ENCODE assay signal across 24 cellular contexts in the genomic region with DNA sequence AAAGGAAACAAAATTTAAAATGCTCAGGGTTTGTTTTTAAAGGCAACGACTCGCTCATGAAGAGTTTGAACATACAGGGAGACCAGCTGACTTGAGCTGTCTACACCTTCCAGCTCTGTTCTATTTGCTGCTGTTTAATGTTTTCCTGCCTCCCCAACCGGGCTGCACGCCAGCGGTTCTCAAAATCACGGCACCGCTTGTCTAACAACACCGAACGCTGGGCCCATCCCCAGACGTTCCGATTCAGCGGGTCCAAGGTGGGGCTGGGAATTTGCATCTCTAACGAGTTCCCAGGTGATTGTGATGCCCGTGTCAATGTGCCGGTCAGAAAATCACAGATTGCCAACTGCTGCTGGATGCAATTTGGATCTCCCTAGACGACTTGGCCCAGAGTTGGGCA. TPM values are rescaled to one million over a fixed set of nuclear protein-coding genes. Genes with fewer than 3 reads are reported as not detected.
DNase-seq lines count a peak whose midpoint lies in the region; ATAC-seq and TF ChIP-seq lines count a peak whose summit lies in the region.
"Had no signal": no experiment of that assay in that cellular context is flagged by ENCODE, and none has a peak within 500 bp of the region (broad histone marks: within the 10 kb centered on the region; RNA-seq: fewer than 3 reads in every experiment).

No MANE protein-coding gene starts in this region.

- WGBS in lung, 2 donors, result 80 to 84% methylated on average over 16 of the region's 16 CpGs
- WGBS in suprapubic skin, result 66% methylated on average over 16 of the region's 16 CpGs

- no peak overlapping the region for H3K4me3 Mint-ChIP-seq in WTC11
- H3K4me3 Mint-ChIP-seq: activated CD4-positive, alpha-beta memory T cell treated with anti-CD3 and anti-CD28 coated beads, Interleukin-2, amount 10 ng/mL, durations not matched to agents 7 days and 5 days; activated T-cell treated with anti-CD3 and anti-CD28 coated beads, Interleukin-2, amount 50 U/mL, for 24 hours; dendritic cell treated with granulocyte-macrophage colony-stimulating factor and Interleukin-4, amounts not matched to agents 40 ng/mL and 50 ng/mL, for 4 days; GM23338; T-cell had no signal

- H3K79me2 ChIP-seq in fibroblast of lung (ENCODE audit: control insufficient read depth, insufficient read depth, low read length), result no peaks in the 10 kb centered on the region

- peaks cover 54% of the 10 kb centered on the region for H3K4me1 Mint-ChIP-seq in WTC11
- H3K4me1 Mint-ChIP-seq: activated CD4-positive, alpha-beta memory T cell treated with anti-CD3 and anti-CD28 coated beads, Interleukin-2, amount 10 ng/mL, durations not matched to agents 7 days and 5 days had no signal

- H3K9me3 ChIP-seq in fibroblast of lung (ENCODE audit: control insufficient read depth, insufficient read depth, low read depth, low read length) (no peaks in the 10 kb centered on the region), lung (ENCODE audit: control insufficient read depth in 2 of 2, insufficient read depth in 1 of 2, low read length in 1 of 2) (no peaks in the 10 kb centered on the region), suprapubic skin (no peaks in the 10 kb centered on the region)
- H3K9me3 ChIP-seq: body of pancreas, right lobe of liver had no signal

- no peaks in the 10 kb centered on the region for H3K36me3 Mint-ChIP-seq in WTC11
- H3K36me3 Mint-ChIP-seq: T-cell had no signal

- no peak overlapping the region for H3K9ac ChIP-seq in fibroblast of lung (ENCODE audit: insufficient read depth, low read length)

- H3K9me3 Mint-ChIP-seq in WTC11, result no peaks in the 10 kb centered on the region
- H3K9me3 Mint-ChIP-seq: activated CD4-positive, alpha-beta memory T cell treated with anti-CD3 and anti-CD28 coated beads, Interleukin-2, amount 10 ng/mL, durations not matched to agents 7 days and 5 days; activated T-cell treated with anti-CD3 and anti-CD28 coated beads, Interleukin-2, amount 50 U/mL, for 24 hours; dendritic cell treated with granulocyte-macrophage colony-stimulating factor and Interleukin-4, amounts not matched to agents 40 ng/mL and 50 ng/mL, for 4 days; GM23338; T-cell had no signal

- POLR2A ChIA-PET in WTC11 (lab: Charles Lee), result no interaction called here

- peak overlapping the region; percentile 20 for H3K4me2 ChIP-seq in fibroblast of lung (ENCODE audit: extremely low read depth, insufficient read depth, low read length)
- H3K4me2 ChIP-seq: GM23338 had no signal

- H3K4me3 ChIP-seq in fibroblast of lung (replicated peaks in 1 of 4; ENCODE audit: control extremely low read depth in 1 of 4, insufficient read depth in 1 of 4, low read depth in 3 of 4, low read length in 4 of 4) (no peak overlapping the region), lung (no peak overlapping the region), suprapubic skin (peak overlapping the region; percentile 9)
- H3K4me3 ChIP-seq: body of pancreas, GM12878, GM23338, right lobe of liver had no signal

- H3K27me3 ChIP-seq in fibroblast of lung (ENCODE audit: control insufficient read depth, insufficient read depth, low read length) (no peaks in the 10 kb centered on the region), lung (ENCODE audit: control insufficient read depth, insufficient read depth) (no peaks in the 10 kb centered on the region), suprapubic skin (no peaks in the 10 kb centered on the region)
- H3K27me3 ChIP-seq: body of pancreas, right lobe of liver had no signal

- ATAC-seq in WTC11 (peak; percentile 28; the same call in 1 of the 2 replicates), lung (ENCODE audit: insufficient read depth, low FRiP score) (no peak), HG03565 (IDR thresholded peaks at IDR 0.05; ENCODE audit: unreplicated experiment) (no peak)
- ATAC-seq: body of pancreas; GM12878; GM23338; right lobe of liver; stimulated activated naive CD8-positive, alpha-beta T cell treated with anti-CD3 and anti-CD28 coated beads, Interleukin-15, Interleukin-2, amounts not matched to agents 100 U/mL and 50 U/mL, for 24 hours; T-cell had no signal

- no peak overlapping the region for H3K27ac ChIP-seq in fibroblast of lung (ENCODE audit: insufficient read depth, low read length)
- H3K27ac ChIP-seq in lung (ENCODE audit: low read depth in 1 of 2, low read length in 1 of 2), result peak overlapping the region; percentile 33 to 81
- peak overlapping the region; percentile 79 for H3K27ac ChIP-seq in suprapubic skin
- H3K27ac ChIP-seq: body of pancreas, C4-2B, right lobe of liver had no signal

- no peak for TF ChIP-seq EP300 in suprapubic skin (IDR thresholded peaks at IDR 0.05)

- CTCF ChIA-PET in WTC11 (lab: Charles Lee), result no interaction called here

- TF ChIP-seq POLR2A in suprapubic skin (IDR thresholded peaks at IDR 0.05), result no peak

- H3K36me3 ChIP-seq in fibroblast of lung (ENCODE audit: control insufficient read depth, insufficient read depth, low read length) (no peaks in the 10 kb centered on the region), lung (ENCODE audit: control insufficient read depth in 2 of 2, insufficient read depth in 2 of 2, low read length in 2 of 2) (no peaks in the 10 kb centered on the region), suprapubic skin (no peaks in the 10 kb centered on the region)
- H3K36me3 ChIP-seq: right lobe of liver had no signal

- H3K4me1 ChIP-seq in fibroblast of lung (ENCODE audit: control insufficient read depth, extremely low read depth, insufficient read depth, low read length) (no peaks in the 10 kb centered on the region), lung (ENCODE audit: control insufficient read depth in 2 of 2, insufficient read depth in 2 of 2, low read length in 2 of 2) (peaks cover 6 to 39% of the 10 kb centered on the region in 2 donors), suprapubic skin (peaks cover 38% of the 10 kb centered on the region)
- H3K4me1 ChIP-seq: body of pancreas, right lobe of liver had no signal

- no peak for DNase-seq in WTC11 (ENCODE audit: low spot score)
- no peak for DNase-seq in fibroblast of lung (ENCODE audit: low read depth in 2 of 2)
- DNase-seq in lung (ENCODE audit: low spot score), result no peak
- DNase-seq in suprapubic skin (ENCODE audit: low spot score in 2 of 2), result no peak
- DNase-seq in NCI-H345 treated with DMSO at 0.1 percent for 48 hours (lab: John Stamatoyannopoulos, UW; ENCODE audit: unreplicated experiment), result no peak
- no peak for DNase-seq in SW 1271 (lab: John Stamatoyannopoulos, UW)
- no peak for DNase-seq in stimulated activated CD4-positive, alpha-beta T cell treated with anti-CD3 and anti-CD28 coated beads, Interleukin-4, amount 100 ng/mL, for 1 hour
- DNase-seq: ACHN; activated CD4-positive, alpha-beta memory T cell treated with anti-CD3 and anti-CD28 coated beads, Interleukin-2, amount 10 ng/mL, durations not matched to agents 7 days and 5 days; activated naive CD4-positive, alpha-beta T cell treated with anti-CD3 and anti-CD28 coated beads, Interleukin-2, amount 50 U/mL, for 16 hours; activated T-cell treated with anti-CD3 and anti-CD28 coated beads, Interleukin-2, amount 50 U/mL, for 24 hours; body of pancreas; KBM-7; MV-4-11; NCI-H1930; NCI-H446 treated with DMSO at 0.1 percent for 48 hours; right lobe of liver; stimulated activated naive CD8-positive, alpha-beta T cell treated with anti-CD3 and anti-CD28 coated beads, Interleukin-15, Interleukin-2, amounts not matched to agents 100 U/mL and 50 U/mL, for 24 hours; T-cell had no signal

- no peaks in the 10 kb centered on the region for H3K27me3 Mint-ChIP-seq in WTC11 (ENCODE audit: low read depth)

- TF ChIP-seq CTCF in WTC11 (IDR thresholded peaks at IDR 0.05) (no peak), fibroblast of lung (conservative IDR thresholded peaks at IDR 0.05 in 1 of 2, IDR thresholded peaks at IDR 0.05 in 1 of 2; ENCODE audit: low read depth in 1 of 2, low read length in 2 of 2) (no peak), lung (IDR thresholded peaks at IDR 0.05; ENCODE audit: control extremely low read depth, extremely low read depth) (no peak), suprapubic skin (IDR thresholded peaks at IDR 0.05) (no peak)

- H2AFZ ChIP-seq in fibroblast of lung (ENCODE audit: low read length), result no peak overlapping the region
- H2AFZ ChIP-seq: GM23338 had no signal

- 0 out of 2 replicates have a peak overlapping the region, but pooled peaks have one; percentile 8 for H3K27ac Mint-ChIP-seq in WTC11
- H3K27ac Mint-ChIP-seq: activated CD4-positive, alpha-beta memory T cell treated with anti-CD3 and anti-CD28 coated beads, Interleukin-2, amount 10 ng/mL, durations not matched to agents 7 days and 5 days; activated T-cell treated with anti-CD3 and anti-CD28 coated beads, Interleukin-2, amount 50 U/mL, for 24 hours; dendritic cell treated with granulocyte-macrophage colony-stimulating factor and Interleukin-4, amounts not matched to agents 40 ng/mL and 50 ng/mL, for 4 days; GM23338; T-cell had no signal

- H4K20me1 ChIP-seq in fibroblast of lung (ENCODE audit: control insufficient read depth, extremely low read depth, insufficient read depth, low read length), result no peaks in the 10 kb centered on the region

TF ChIP-seq in WTC11, 78 proteins besides CTCF, POLR2A, EP300 and RAD21 (continues in another document):
- TF ChIP-seq TEAD4 (CRISPR knock-in tag; IDR thresholded peaks at IDR 0.05) (no peak), ZNF423 (CRISPR knock-in tag; IDR thresholded peaks at IDR 0.05) (no peak), TP53 (CRISPR knock-in tag; IDR thresholded peaks at IDR 0.05) (no peak)
- TF ChIP-seq, protein P1, sequence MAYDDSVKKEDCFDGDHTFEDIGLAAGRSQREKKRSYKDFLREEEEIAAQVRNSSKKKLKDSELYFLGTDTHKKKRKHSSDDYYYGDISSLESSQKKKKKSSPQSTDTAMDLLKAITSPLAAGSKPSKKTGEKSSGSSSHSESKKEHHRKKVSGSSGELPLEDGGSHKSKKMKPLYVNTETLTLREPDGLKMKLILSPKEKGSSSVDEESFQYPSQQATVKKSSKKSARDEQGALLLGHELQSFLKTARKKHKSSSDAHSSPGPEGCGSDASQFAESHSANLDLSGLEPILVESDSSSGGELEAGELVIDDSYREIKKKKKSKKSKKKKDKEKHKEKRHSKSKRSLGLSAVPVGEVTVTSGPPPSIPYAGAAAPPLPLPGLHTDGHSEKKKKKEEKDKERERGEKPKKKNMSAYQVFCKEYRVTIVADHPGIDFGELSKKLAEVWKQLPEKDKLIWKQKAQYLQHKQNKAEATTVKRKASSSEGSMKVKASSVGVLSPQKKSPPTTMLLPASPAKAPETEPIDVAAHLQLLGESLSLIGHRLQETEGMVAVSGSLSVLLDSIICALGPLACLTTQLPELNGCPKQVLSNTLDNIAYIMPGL (CRISPR knock-in tag; IDR thresholded peaks at IDR 0.05), result no peak

RNA-seq across cellular contexts. Expression of a gene that starts 28.3 kb away (rescaled TPM):
- total RNA-seq in WTC11 (2021), result 16.8 to 24.6 TPM (median 17.8 TPM) in 3 replicates
- total RNA-seq in fibroblast of lung, result 18.5 and 25.1 TPM in 2 replicates
- polyA plus RNA-seq in fibroblast of lung, result 16.9 and 43.3 TPM in 2 replicates
- 11.3 and 23.8 TPM in 2 replicates for polyA plus RNA-seq in fibroblast of lung (2012)
- 15.4 and 51.3 TPM in 2 replicates for polyA minus RNA-seq in fibroblast of lung (ENCODE audit: low replicate concordance)
- total RNA-seq in lung, result 100 to 1,000 TPM in 1 of 2 donors, 10 to 100 TPM in 1; 91.1 to 115 TPM
- 10 to 100 TPM; 13.6 to 36.3 TPM for polyA plus RNA-seq in lung
- total RNA-seq in suprapubic skin, result 10 to 100 TPM in 3 of 4 donors, 1 to 10 TPM in 1; 8.7 to 28.6 (median 22.9) TPM
